Comparison of ENCODE assay signal across 8 cellular contexts in the genomic region with DNA sequence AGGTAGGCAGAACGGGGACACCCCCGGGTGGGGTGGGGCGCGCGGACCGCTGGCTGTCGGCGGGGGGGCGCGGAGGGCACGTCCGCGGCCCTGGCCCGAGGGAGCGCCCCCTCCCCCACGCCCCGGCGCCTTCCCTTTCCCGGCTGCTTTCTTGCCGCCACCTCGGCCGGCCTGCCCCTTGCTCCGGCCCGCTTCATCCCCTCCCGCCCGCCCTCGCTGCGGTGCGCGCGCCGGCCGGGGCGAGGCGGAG. TPM values are rescaled to one million over a fixed set of nuclear protein-coding genes. Genes with fewer than 3 reads are reported as not detected.
DNase-seq lines count a peak whose midpoint lies in the region; ATAC-seq, FAIRE-seq and TF ChIP-seq lines count a peak whose summit lies in the region.

No MANE protein-coding gene starts in this region.

- CTCF ChIA-PET in endothelial cell of umbilical vein (lab: Charles Lee), result interaction anchor here (0.8 to 1.4 kb wide), 5 partner anchors 13 to 338 kb away, joined by 3 to 7 read pairs (median 4); no protein-coding TSS in a partner anchor

- peak overlapping the region; percentile 94 for H3K27ac ChIP-seq in endothelial cell of umbilical vein (ENCODE audit: insufficient read depth, low read depth, low read length)
- peak overlapping the region; percentile 94 for H3K27ac ChIP-seq in osteoblast (ENCODE audit: low read depth, low read length)

- dilution Hi-C loops in endothelial cell of umbilical vein (cut with MboI; ENCODE audit: extremely low pct_ligation_motif_present, low sequenced_read_pairs), result no loop called here

- POLR2A ChIA-PET in endothelial cell of umbilical vein (lab: Charles Lee), result interaction anchor here (0.6 kb wide), 1 partner anchor 288 kb away, joined by 4 read pairs; no protein-coding TSS in a partner anchor

- H3K4me1 ChIP-seq in endothelial cell of umbilical vein (ENCODE audit: control insufficient read depth, extremely low read depth, insufficient read depth, low read length) (peaks cover 42% of the 10 kb centered on the region), osteoblast (ENCODE audit: insufficient read depth, low read length) (peaks cover 35% of the 10 kb centered on the region)

- no peak for TF ChIP-seq CTCF in endothelial cell of umbilical vein (IDR thresholded peaks at IDR 0.05; ENCODE audit: extremely low read depth in 1 of 2, insufficient read depth in 1 of 2, low read depth in 1 of 2, low read length in 2 of 2)
- TF ChIP-seq CTCF in osteoblast (IDR thresholded peaks at IDR 0.05; ENCODE audit: extremely low read depth, low read depth, low read length), result no peak

- intact Hi-C loops in endothelial cell of umbilical vein (cut with micrococcal nuclease), result loop anchor here (2.0 kb wide), 3 partner anchors 143 to 339 kb away; no protein-coding TSS in a partner anchor

- no TSS peak for BruUV-seq in endothelial cell of umbilical vein (replicated peaks; lab: Mats Ljungman, UMichigan)

- TF ChIP-seq POLR2A in endothelial cell of umbilical vein (IDR thresholded peaks at IDR 0.05; ENCODE audit: low read depth, low read length), result no peak

- H2AFZ ChIP-seq in endothelial cell of umbilical vein (ENCODE audit: low read depth, low read length) (no peak overlapping the region), osteoblast (ENCODE audit: low read length) (no peak overlapping the region)

- H3K4me3 Mint-ChIP-seq in stimulated activated naive CD8-positive, alpha-beta T cell treated with anti-CD3 and anti-CD28 coated beads, Interleukin-15, Interleukin-2, amounts not matched to agents 100 ng/mL and 50 ng/mL, for 24 hours, result peak overlapping the region; percentile 89

- no peak overlapping the region for H3K4me2 ChIP-seq in endothelial cell of umbilical vein (ENCODE audit: insufficient read depth, low read length)
- H3K4me2 ChIP-seq in osteoblast (ENCODE audit: insufficient read depth, low read length), result peak overlapping the region; percentile 81

- peaks cover 2% of the 10 kb centered on the region for H3K27me3 Mint-ChIP-seq in stimulated activated naive CD8-positive, alpha-beta T cell treated with anti-CD3 and anti-CD28 coated beads, Interleukin-15, Interleukin-2, amounts not matched to agents 100 ng/mL and 50 ng/mL, for 24 hours

- peak overlapping the region; percentile 10 to 82 (median 78) for H3K4me3 ChIP-seq in endothelial cell of umbilical vein (replicated peaks in 1 of 3; ENCODE audit: insufficient read depth in 1 of 3, low read depth in 1 of 3, low read length in 3 of 3)
- H3K4me3 ChIP-seq in osteoblast (ENCODE audit: insufficient read depth, low read length), result peak overlapping the region; percentile 92

- peak overlapping the region; percentile 95 for H3K27ac Mint-ChIP-seq in stimulated activated naive CD8-positive, alpha-beta T cell treated with anti-CD3 and anti-CD28 coated beads, Interleukin-15, Interleukin-2, amounts not matched to agents 100 ng/mL and 50 ng/mL, for 24 hours

- H3K36me3 ChIP-seq in endothelial cell of umbilical vein (ENCODE audit: control insufficient read depth in 2 of 2, extremely low read depth in 1 of 2, insufficient read depth in 2 of 2, low read length in 2 of 2) (no peaks in the 10 kb centered on the region), osteoblast (ENCODE audit: insufficient read depth, low read length) (no peaks in the 10 kb centered on the region)

- H3K27me3 ChIP-seq in endothelial cell of umbilical vein (ENCODE audit: control insufficient read depth in 2 of 2, insufficient read depth in 2 of 2, low read length in 2 of 2) (no peaks in the 10 kb centered on the region), osteoblast (ENCODE audit: insufficient read depth, low read length) (no peaks in the 10 kb centered on the region)

- ATAC-seq in stimulated activated naive CD8-positive, alpha-beta T cell treated with anti-CD3 and anti-CD28 coated beads, Interleukin-15, Interleukin-2, amounts not matched to agents 100 U/mL and 50 U/mL, for 24 hours, result no peak

- no peaks in the 10 kb centered on the region for H3K36me3 Mint-ChIP-seq in stimulated activated naive CD8-positive, alpha-beta T cell treated with anti-CD3 and anti-CD28 coated beads, Interleukin-15, Interleukin-2, amounts not matched to agents 100 ng/mL and 50 ng/mL, for 24 hours (ENCODE audit: low read depth)

- peaks cover 28% of the 10 kb centered on the region for H3K4me1 Mint-ChIP-seq in stimulated activated naive CD8-positive, alpha-beta T cell treated with anti-CD3 and anti-CD28 coated beads, Interleukin-15, Interleukin-2, amounts not matched to agents 100 ng/mL and 50 ng/mL, for 24 hours (ENCODE audit: low read depth)

- no peaks in the 10 kb centered on the region for H3K9me3 Mint-ChIP-seq in stimulated activated naive CD8-positive, alpha-beta T cell treated with anti-CD3 and anti-CD28 coated beads, Interleukin-15, Interleukin-2, amounts not matched to agents 100 ng/mL and 50 ng/mL, for 24 hours

- DNase-seq in stimulated activated naive CD8-positive, alpha-beta T cell treated with anti-CD3 and anti-CD28 coated beads, Interleukin-15, Interleukin-2, amounts not matched to agents 100 U/mL and 50 U/mL, for 24 hours, result no peak
- peak; percentile 93 for DNase-seq in NCI-H69 (lab: John Stamatoyannopoulos, UW)
- no peak for DNase-seq in endothelial cell of umbilical vein (ENCODE audit: low read depth, low spot score)
- DNase-seq in osteoblast (ENCODE audit: insufficient read length, low spot score, missing footprints), result no peak
- DNase-seq in KG1 (lab: John Stamatoyannopoulos, UW), result no peak
- DNase-seq in SKM-1 (lab: John Stamatoyannopoulos, UW; ENCODE audit: unreplicated experiment), result no peak
- DNase-seq in stimulated activated CD4-positive, alpha-beta T cell treated with anti-CD3 and anti-CD28 coated beads, Interleukin-15, amount 100 ng/mL, for 24 hours, result no peak

- peaks cover 51% of the 10 kb centered on the region for H3K79me2 ChIP-seq in endothelial cell of umbilical vein (ENCODE audit: control insufficient read depth, insufficient read depth, low read length)
- peaks cover 53% of the 10 kb centered on the region for H3K79me2 ChIP-seq in osteoblast (ENCODE audit: insufficient read depth, low read length)

- no peak for FAIRE-seq in endothelial cell of umbilical vein (lab: Jason Lieb, UNC)

- no peaks in the 10 kb centered on the region for H3K9me1 ChIP-seq in endothelial cell of umbilical vein (replicated peaks; ENCODE audit: control insufficient read depth, extremely low read depth, insufficient read depth, low read length)

- H3K9ac ChIP-seq in endothelial cell of umbilical vein (replicated peaks; ENCODE audit: extremely low read depth, insufficient read depth, low read length), result peak overlapping the region; percentile 88

- H4K20me1 ChIP-seq in endothelial cell of umbilical vein (replicated peaks; ENCODE audit: control insufficient read depth, extremely low read depth, insufficient read depth, low read length) (peaks cover 13% of the 10 kb centered on the region), osteoblast (ENCODE audit: insufficient read depth, low read length) (peaks cover 36% of the 10 kb centered on the region)

- H3K9me3 ChIP-seq in endothelial cell of umbilical vein (replicated peaks; ENCODE audit: control insufficient read depth, insufficient read depth, low read length) (no peaks in the 10 kb centered on the region), osteoblast (ENCODE audit: low read depth, low read length) (no peaks in the 10 kb centered on the region)

TF ChIP-seq in endothelial cell of umbilical vein, 7 proteins besides CTCF, POLR2A, EP300 and RAD21:
- TF ChIP-seq GATA2 (IDR thresholded peaks at IDR 0.05; ENCODE audit: insufficient read depth, insufficient read length, low read depth, low read length) (no peak), EZH2 (IDR thresholded peaks at IDR 0.05; ENCODE audit: borderline replicate concordance, low read depth, low read length, severe bottlenecking) (no peak)

RNA-seq across cellular contexts. Expression of gene VAPA, which starts 0.4 kb away (rescaled TPM):
- total RNA-seq in endothelial cell of umbilical vein, result 163 TPM in 2 replicates
- 83.4 and 105 TPM in 2 replicates for polyA plus RNA-seq in endothelial cell of umbilical vein
- 210 and 227 TPM in 2 replicates for polyA plus RNA-seq in endothelial cell of umbilical vein (2011; cell fraction: cytosol; rRNA removed)
- polyA plus RNA-seq in endothelial cell of umbilical vein (2011; cell fraction: nucleus; rRNA removed), result 108 and 160 TPM in 2 replicates
- 114 and 176 TPM in 2 replicates for polyA plus RNA-seq in endothelial cell of umbilical vein (2012)
- polyA minus RNA-seq in endothelial cell of umbilical vein, result 99.5 and 102 TPM in 2 replicates
- 183 TPM for polyA minus RNA-seq in endothelial cell of umbilical vein (2011; cell fraction: cytosol; rRNA and poly(A)+ RNA removed)
- polyA minus RNA-seq in endothelial cell of umbilical vein (2011; cell fraction: nucleus; rRNA and poly(A)+ RNA removed), result 105 and 121 TPM in 2 replicates
- 277 and 316 TPM in 2 replicates for total RNA-seq in osteoblast

RNA-seq across cellular contexts. Expression of gene TXNDC2, which starts 28.5 kb away (rescaled TPM):
- total RNA-seq in endothelial cell of umbilical vein (not detected in 2 replicates), osteoblast (0.29 and 0.36 TPM in 2 replicates)
- 0.12 TPM in 1 of 2 replicates, not detected in the other for polyA plus RNA-seq in endothelial cell of umbilical vein
- 0.06 and 0.23 TPM in 2 replicates for polyA plus RNA-seq in endothelial cell of umbilical vein (2011; cell fraction: cytosol; rRNA removed)
- polyA plus RNA-seq in endothelial cell of umbilical vein (2011; cell fraction: nucleus; rRNA removed), result 0.06 TPM in 1 of 2 replicates, not detected in the other
- polyA plus RNA-seq in endothelial cell of umbilical vein (2012), result 0.08 TPM in 1 of 2 replicates, not detected in the other
- not detected in 2 replicates for polyA minus RNA-seq in endothelial cell of umbilical vein
- not detected for polyA minus RNA-seq in endothelial cell of umbilical vein (2011; cell fraction: cytosol; rRNA and poly(A)+ RNA removed)
- polyA minus RNA-seq in endothelial cell of umbilical vein (2011; cell fraction: nucleus; rRNA and poly(A)+ RNA removed), result not detected in 2 replicates
